Comparison of ENCODE assay signal across 1 cellular context in genomic region chr7:139124084-139124914, GRCh38.
TF ChIP-seq lines count a peak whose summit lies in the region.

No MANE protein-coding gene starts in this region.

TF ChIP-seq in K562, 482 proteins besides CTCF, POLR2A, EP300 and RAD21 (continued from another document and continues in another):
- no peak for TF ChIP-seq PBX2 (CRISPR knock-in tag; IDR thresholded peaks at IDR 0.05; ENCODE audit: low read depth)
- peak; percentile 88 for TF ChIP-seq PBX2 (tag; conservative IDR thresholded peaks at IDR 0.05; ENCODE audit: low read depth)
- no peak for TF ChIP-seq ZBED1 (IDR thresholded peaks at IDR 0.05)
- peak; percentile 54; the same call in 1 of the 2 replicates for TF ChIP-seq MXI1 (IDR thresholded peaks at IDR 0.05; ENCODE audit: low read depth, low read length)
- TF ChIP-seq MEF2A (IDR thresholded peaks at IDR 0.05; ENCODE audit: control insufficient read depth, low read depth, low read length), result no peak
- peak; percentile 73; the same call in 1 of the 2 replicates for TF ChIP-seq ZNF584 (CRISPR knock-in tag; IDR thresholded peaks at IDR 0.05; ENCODE audit: low read depth)
- TF ChIP-seq ZBTB33 (CRISPR knock-in tag; IDR thresholded peaks at IDR 0.05), result no peak
- TF ChIP-seq MAFK (IDR thresholded peaks at IDR 0.05; ENCODE audit: low read length), result peak; percentile 51
- peak; percentile 97 for TF ChIP-seq KLF16 (IDR thresholded peaks at IDR 0.05)
- no peak; the same call in 1 of the 2 replicates for TF ChIP-seq HCFC1 (IDR thresholded peaks at IDR 0.05; ENCODE audit: low read depth, low read length)
- peak; percentile 92 for TF ChIP-seq MTA1 (IDR thresholded peaks at IDR 0.05; ENCODE audit: borderline replicate concordance)
- no peak for TF ChIP-seq ZBTB26 (CRISPR knock-in tag; IDR thresholded peaks at IDR 0.05)
- 0 out of 2 replicates have a peak, but pooled peaks have one; percentile 26 for TF ChIP-seq ZNF133 (CRISPR knock-in tag; IDR thresholded peaks at IDR 0.05)
- peak; percentile 96 to 98 for TF ChIP-seq TRIM24 (IDR thresholded peaks at IDR 0.05)
- TF ChIP-seq FOXO4 (CRISPR knock-in tag; IDR thresholded peaks at IDR 0.05), result no peak
- no peak for TF ChIP-seq ATF6 (CRISPR knock-in tag; IDR thresholded peaks at IDR 0.05)
- TF ChIP-seq MITF (IDR thresholded peaks at IDR 0.05), result no peak
- peak; percentile 100 for TF ChIP-seq SOX6 (IDR thresholded peaks at IDR 0.05)
- peak; percentile 40; the same call in 1 of the 2 replicates for TF ChIP-seq NFATC3 (IDR thresholded peaks at IDR 0.05)
- TF ChIP-seq MECOM (CRISPR knock-in tag; IDR thresholded peaks at IDR 0.05), result peak; percentile 98
- peak; percentile 45 for TF ChIP-seq DACH1 (IDR thresholded peaks at IDR 0.05; ENCODE audit: partially characterized antibody)
- TF ChIP-seq ZNF184 (CRISPR knock-in tag; IDR thresholded peaks at IDR 0.05), result no peak
- TF ChIP-seq HDAC8 (tag; IDR thresholded peaks at IDR 0.05), result no peak
- TF ChIP-seq HIVEP1 (CRISPR knock-in tag; IDR thresholded peaks at IDR 0.05), result no peak
- TF ChIP-seq NRF1 (conservative IDR thresholded peaks at IDR 0.05 in 1 of 2, IDR thresholded peaks at IDR 0.05 in 1 of 2), result peak; percentile 31 to 55; a peak in 3 of 4 replicates
- TF ChIP-seq HES1 (IDR thresholded peaks at IDR 0.05; ENCODE audit: low read depth), result peak; percentile 93
- peak; percentile 97 for TF ChIP-seq PML (IDR thresholded peaks at IDR 0.05; ENCODE audit: low read length)
- TF ChIP-seq ARID2 (IDR thresholded peaks at IDR 0.05), result no peak
- TF ChIP-seq ZNF23 (CRISPR knock-in tag; IDR thresholded peaks at IDR 0.05), result peak; percentile 67; the same call in 1 of the 2 replicates
- peak; percentile 96 for TF ChIP-seq ATF3 (IDR thresholded peaks at IDR 0.05)
- TF ChIP-seq ATF3 (CRISPR knock-in tag; conservative IDR thresholded peaks at IDR 0.05), result peak; percentile 88
- no peak for TF ChIP-seq CEBPB (tag; IDR thresholded peaks at IDR 0.05)
- peak; percentile 52; the same call in 1 of the 2 replicates for TF ChIP-seq C11orf30 (IDR thresholded peaks at IDR 0.05; ENCODE audit: low read depth)
- TF ChIP-seq ZNF511 (CRISPR knock-in tag; IDR thresholded peaks at IDR 0.05), result no peak
- TF ChIP-seq ZBTB5 (IDR thresholded peaks at IDR 0.05), result peak; percentile 79
- peak; percentile 58; the same call in 1 of the 2 replicates for TF ChIP-seq ADNP (tag; IDR thresholded peaks at IDR 0.05)
- peak; percentile 86; the same call in 1 of the 2 replicates for TF ChIP-seq NR2F6 (CRISPR knock-in tag; IDR thresholded peaks at IDR 0.05)
- TF ChIP-seq MED1 (CRISPR knock-in tag; IDR thresholded peaks at IDR 0.05; ENCODE audit: borderline replicate concordance), result no peak
- TF ChIP-seq ZZZ3 (IDR thresholded peaks at IDR 0.05), result no peak
- TF ChIP-seq BCL6 (CRISPR knock-in tag; IDR thresholded peaks at IDR 0.05), result 0 out of 2 replicates have a peak, but pooled peaks have one; percentile 12
- peak; percentile 93 for TF ChIP-seq VEZF1 (CRISPR knock-in tag; IDR thresholded peaks at IDR 0.05)
- TF ChIP-seq ZNF639 (CRISPR knock-in tag; conservative IDR thresholded peaks at IDR 0.05 in 1 of 2, IDR thresholded peaks at IDR 0.05 in 1 of 2), result peak in 1 of 2 experiments; percentile 88; a peak in 1 of 4 replicates
- TF ChIP-seq EWSR1 (IDR thresholded peaks at IDR 0.05; ENCODE audit: borderline replicate concordance, low read depth, partially characterized antibody), result no peak
- no peak for TF ChIP-seq ZNF280B (CRISPR knock-in tag; IDR thresholded peaks at IDR 0.05)
